29 cellular contexts compared by ENCODE assay signal in genomic region chr22:22092974-22093373, GRCh38.
DNase-seq lines count a peak whose midpoint lies in the region; ATAC-seq, FAIRE-seq and TF ChIP-seq lines count a peak whose summit lies in the region.
"Had no signal": no experiment of that assay in that cellular context is flagged by ENCODE, and none has a peak within 500 bp of the region (broad histone marks: within the 10 kb centered on the region; RNA-seq: fewer than 3 reads in every experiment).

No MANE protein-coding gene starts in this region.

- in situ Hi-C loops in GM12878 (cut with MboI): no loop called here

- peak overlapping the region; percentile 13; the same call in 1 of the 2 replicates for H3K4me2 ChIP-seq in OCI-LY3 (ENCODE audit: low read length)
- no peak overlapping the region for H3K4me2 ChIP-seq in GM12878 (ENCODE audit: control insufficient read depth, insufficient read depth)
- H3K4me2 ChIP-seq: SK-N-SH had no signal

- H3K36me3 ChIP-seq in OCI-LY3 (replicated peaks; ENCODE audit: low read depth, low read length) (peaks cover 7% of the 10 kb centered on the region), GM12878 (ENCODE audit: control insufficient read depth in 2 of 2, insufficient read depth in 2 of 2, low read length in 1 of 2) (no peaks in the 10 kb centered on the region)
- H3K36me3 ChIP-seq: BE2C had no signal

- H3K4me3 ChIP-seq in OCI-LY3 (ENCODE audit: low read length) (no peak overlapping the region), GM12878 (no peak overlapping the region), lower leg skin (ENCODE audit: low read depth, poor library complexity, severe bottlenecking) (no peak overlapping the region)
- H3K4me3 ChIP-seq: GM23248 had no signal

- SMC1A ChIA-PET in GM12878 (lab: Charles Lee; ENCODE audit: uncharacterized antibody, unreplicated experiment): no interaction called here

- CTCF ChIA-PET in GM12878 (lab: Yijun Ruan, JAX): interaction anchor here (1.2 kb wide), 1 partner anchor 18 kb away, joined by 4 read pairs; no protein-coding TSS in a partner anchor

- no TSS peak for BruUV-seq in GM12878 (replicated peaks; lab: Mats Ljungman, UMichigan)

- RAD21 ChIA-PET in GM12878 (lab: Charles Lee; ENCODE audit: unreplicated experiment): interaction anchor here (1.4 kb wide), 1 partner anchor 32 kb away, joined by 3 read pairs; no protein-coding TSS in a partner anchor

- peaks cover 17 to 48% of the 10 kb centered on the region in 2 donors for H3K36me3 Mint-ChIP-seq in stimulated activated naive B cell treated with anti-CD40 and anti-IgM and Interleukin-4, amounts not matched to agents 10 μg/mL and 1 μg/mL and 100 μg/mL, for 72 hours
- H3K36me3 Mint-ChIP-seq: CD14-positive monocyte; CD8-positive, alpha-beta memory T cell had no signal

- TF ChIP-seq EP300 in GM12878 (IDR thresholded peaks at IDR 0.05; ENCODE audit: borderline replicate concordance in 1 of 2, control insufficient read depth in 1 of 2, low read depth in 2 of 2, low read length in 2 of 2): no peak

- H3K27ac ChIP-seq in OCI-LY3 (ENCODE audit: low read length) (no peak overlapping the region), GM12878 (ENCODE audit: control insufficient read depth, insufficient read depth) (no peak overlapping the region)
- H3K27ac ChIP-seq: GM23248 had no signal

- H3K27me3 ChIP-seq in OCI-LY3 (ENCODE audit: low read depth, low read length) (no peaks in the 10 kb centered on the region), GM12878 (replicated peaks in 1 of 2; ENCODE audit: control insufficient read depth in 2 of 2, insufficient read depth in 2 of 2, low read length in 1 of 2) (no peaks in the 10 kb centered on the region)

- peaks cover 22% of the 10 kb centered on the region for H3K4me1 ChIP-seq in OCI-LY3 (ENCODE audit: low read length)
- peaks cover 3% of the 10 kb centered on the region for H3K4me1 ChIP-seq in GM12878 (ENCODE audit: control insufficient read depth, insufficient read depth, low read length)
- H3K4me1 ChIP-seq: BE2C had no signal

- H3K4me3 Mint-ChIP-seq in stimulated activated naive CD8-positive, alpha-beta T cell treated with anti-CD3 and anti-CD28 coated beads, Interleukin-15, amount 100 ng/mL, for 72 hours: no peak overlapping the region
- no peak overlapping the region for H3K4me3 Mint-ChIP-seq in stimulated activated naive B cell treated with anti-CD40 and anti-IgM and Interleukin-4, amounts not matched to agents 10 μg/mL and 1 μg/mL and 100 μg/mL, for 72 hours
- H3K4me3 Mint-ChIP-seq: CD8-positive, alpha-beta memory T cell had no signal

- H3K27ac Mint-ChIP-seq in stimulated activated naive CD8-positive, alpha-beta T cell treated with anti-CD3 and anti-CD28 coated beads, Interleukin-15, amount 100 ng/mL, for 72 hours: no peak overlapping the region
- no peak overlapping the region for H3K27ac Mint-ChIP-seq in stimulated activated naive B cell treated with anti-CD40 and anti-IgM and Interleukin-4, amounts not matched to agents 10 μg/mL and 1 μg/mL and 100 μg/mL, for 72 hours
- H3K27ac Mint-ChIP-seq: CD14-positive monocyte; CD8-positive, alpha-beta memory T cell; IgD-negative memory B cell had no signal

- WGBS in GM12878 (ENCODE audit: insufficient coverage, insufficient replicate concordance, low lambda C conversion rate, missing lambda C conversion rate): 5% methylated on average over 1 of the region's 1 CpG
- WGBS in lower leg skin, 2 donors: 91 to 93% methylated on average over 1 of the region's 1 CpG

- TF ChIP-seq POLR2A in GM12878 (IDR thresholded peaks at IDR 0.05; ENCODE audit: low read depth, low read length): no peak
- no peak for TF ChIP-seq POLR2A in lower leg skin (IDR thresholded peaks at IDR 0.05)
- TF ChIP-seq POLR2A in H54 (IDR thresholded peaks at IDR 0.05; ENCODE audit: low read depth, low read length): no peak

- intact Hi-C loops in GM12878 (cut with micrococcal nuclease; ENCODE audit: unreplicated experiment) (loop anchor here (2.0 kb wide), 1 partner anchor 28 kb away; no protein-coding TSS in a partner anchor), lower leg skin (cut with DNase I; ENCODE audit: low total_unique reads) (no loop called here)

- H3K9ac ChIP-seq in OCI-LY3 (ENCODE audit: low read length): no peak overlapping the region
- H3K9ac ChIP-seq in GM12878 (ENCODE audit: control insufficient read depth, insufficient read depth, low read length): no peak overlapping the region
- H3K9ac ChIP-seq: GM23248, SK-N-SH had no signal

- H3K79me2 ChIP-seq in OCI-LY3 (ENCODE audit: low read length) (no peaks in the 10 kb centered on the region), GM12878 (ENCODE audit: control insufficient read depth, insufficient read depth, low read length) (no peaks in the 10 kb centered on the region)

- H3K27me3 Mint-ChIP-seq in stimulated activated naive CD8-positive, alpha-beta T cell treated with anti-CD3 and anti-CD28 coated beads, Interleukin-15, amount 100 ng/mL, for 72 hours: peaks cover 64% of the 10 kb centered on the region
- H3K27me3 Mint-ChIP-seq in stimulated activated naive B cell treated with anti-CD40 and anti-IgM and Interleukin-4, amounts not matched to agents 10 μg/mL and 1 μg/mL and 100 μg/mL, for 72 hours: no peaks in the 10 kb centered on the region
- H3K27me3 Mint-ChIP-seq: IgD-negative memory B cell had no signal

- H3K9me3 ChIP-seq in OCI-LY3 (ENCODE audit: insufficient read depth, low read length): peaks cover 17% of the 10 kb centered on the region; the same call in 1 of the 2 replicates
- H3K9me3 ChIP-seq in GM12878 (replicated peaks; ENCODE audit: control insufficient read depth, insufficient read depth, low read length): peaks cover 8% of the 10 kb centered on the region
- H3K9me3 ChIP-seq: BE2C, SK-N-SH had no signal

- POLR2A ChIA-PET in GM12878 (lab: Charles Lee): no interaction called here

- TF ChIP-seq CTCF in OCI-LY3 (IDR thresholded peaks at IDR 0.05; ENCODE audit: low read depth, low read length) (no peak), GM12878 (IDR thresholded peaks at IDR 0.05 in 2 of 3, conservative IDR thresholded peaks at IDR 0.05 in 1 of 3; ENCODE audit: control insufficient read depth in 2 of 3, extremely low read depth in 1 of 3, insufficient read depth in 1 of 3, low read depth in 3 of 3, low read length in 3 of 3) (no peak), lower leg skin (IDR thresholded peaks at IDR 0.05) (no peak)

- FAIRE-seq in GM12878 (lab: Jason Lieb, UNC): no peak
- no peak for FAIRE-seq in H54 (lab: Jason Lieb, UNC)
- FAIRE-seq: GM19239, RCC 7860 had no signal

- peak; percentile 59 for ATAC-seq in stimulated activated naive CD8-positive, alpha-beta T cell treated with anti-CD3 and anti-CD28 coated beads, Interleukin-15, amount 100 ng/mL, for 72 hours
- ATAC-seq in stimulated activated naive CD8-positive, alpha-beta T cell treated with anti-CD3 and anti-CD28 coated beads, Interleukin-15, Interleukin-2, amounts not matched to agents 100 U/mL and 50 U/mL, for 24 hours: no peak
- peak; percentile 44; the same call in 2 of the 3 replicates for ATAC-seq in GM12878
- peak; percentile 31 to 52 for ATAC-seq in stimulated activated naive B cell treated with anti-CD40 and anti-IgM and Interleukin-4, amounts not matched to agents 10 μg/mL and 1 μg/mL and 100 μg/mL, for 72 hours (replicated peaks)
- ATAC-seq: HCT116 had no signal

- no peak for TF ChIP-seq RAD21 in GM12878 (IDR thresholded peaks at IDR 0.05; ENCODE audit: insufficient read depth, low read depth, low read length)

- H2AFZ ChIP-seq in OCI-LY3 (ENCODE audit: low read depth, low read length) (no peak overlapping the region), GM12878 (ENCODE audit: control insufficient read depth, low read depth, low read length) (no peak overlapping the region)
- H2AFZ ChIP-seq: GM23248 had no signal

- no peaks in the 10 kb centered on the region for H3K9me3 Mint-ChIP-seq in stimulated activated naive CD8-positive, alpha-beta T cell treated with anti-CD3 and anti-CD28 coated beads, Interleukin-15, amount 100 ng/mL, for 72 hours
- H3K9me3 Mint-ChIP-seq in stimulated activated naive B cell treated with anti-CD40 and anti-IgM and Interleukin-4, amounts not matched to agents 10 μg/mL and 1 μg/mL and 100 μg/mL, for 72 hours: peaks cover 19 to 27% of the 10 kb centered on the region in 2 donors
- H3K9me3 Mint-ChIP-seq: CD14-positive monocyte; CD8-positive, alpha-beta memory T cell had no signal

- H4K20me1 ChIP-seq in OCI-LY3 (ENCODE audit: insufficient read depth, low read length): no peaks in the 10 kb centered on the region
- no peaks in the 10 kb centered on the region for H4K20me1 ChIP-seq in GM12878 (ENCODE audit: control insufficient read depth, insufficient read depth)

- peaks cover 10% of the 10 kb centered on the region for H3K4me1 Mint-ChIP-seq in stimulated activated naive CD8-positive, alpha-beta T cell treated with anti-CD3 and anti-CD28 coated beads, Interleukin-15, amount 100 ng/mL, for 72 hours
- H3K4me1 Mint-ChIP-seq in stimulated activated naive B cell treated with anti-CD40 and anti-IgM and Interleukin-4, amounts not matched to agents 10 μg/mL and 1 μg/mL and 100 μg/mL, for 72 hours: peaks cover 18 to 27% of the 10 kb centered on the region in 2 donors
- H3K4me1 Mint-ChIP-seq: CD8-positive, alpha-beta memory T cell had no signal

- DNase-seq in stimulated activated naive CD8-positive, alpha-beta T cell treated with anti-CD3 and anti-CD28 coated beads, Interleukin-15, amount 100 ng/mL, for 72 hours: no peak
- no peak for DNase-seq in stimulated activated naive CD8-positive, alpha-beta T cell treated with anti-CD3 and anti-CD28 coated beads, Interleukin-15, Interleukin-2, amounts not matched to agents 100 U/mL and 50 U/mL, for 24 hours
- DNase-seq in GM12878 (ENCODE audit: low read depth, low spot score): no peak
- DNase-seq in stimulated activated naive B cell treated with anti-CD40 and anti-IgM and Interleukin-4, amounts not matched to agents 10 μg/mL and 1 μg/mL and 100 μg/mL, for 72 hours: no peak
- no peak for DNase-seq in AML-193 (lab: John Stamatoyannopoulos, UW)
- DNase-seq in lower leg skin (ENCODE audit: low spot score in 2 of 2): no peak
- DNase-seq in H54 (ENCODE audit: insufficient read length, low spot score): no peak
- DNase-seq: BE2C; CD8-positive, alpha-beta memory T cell; DMS 273 treated with DMSO at 0.1 percent for 48 hours; DMS79; GF-D8; GM23248; NCI-H1048; NCI-H1436; NCI-H187; NCI-H2081 treated with DMSO at 0.1 percent for 48 hours; NCI-H2171; NCI-H226; NCI-H510A; NCI-H69; OCI-M1; SK-N-SH had no signal

TF ChIP-seq in GM12878, 131 proteins besides CTCF, POLR2A, EP300 and RAD21:
- TF ChIP-seq IKZF2 (IDR thresholded peaks at IDR 0.05) (0 out of 4 replicates have a peak, but pooled peaks of 1 of the 2 experiments have one; percentile 25), JUNB (IDR thresholded peaks at IDR 0.05) (peak; percentile 69), SMARCA5 (IDR thresholded peaks at IDR 0.05) (no peak)
